ENCODE assay signal across 28 cellular contexts in the genomic region with DNA sequence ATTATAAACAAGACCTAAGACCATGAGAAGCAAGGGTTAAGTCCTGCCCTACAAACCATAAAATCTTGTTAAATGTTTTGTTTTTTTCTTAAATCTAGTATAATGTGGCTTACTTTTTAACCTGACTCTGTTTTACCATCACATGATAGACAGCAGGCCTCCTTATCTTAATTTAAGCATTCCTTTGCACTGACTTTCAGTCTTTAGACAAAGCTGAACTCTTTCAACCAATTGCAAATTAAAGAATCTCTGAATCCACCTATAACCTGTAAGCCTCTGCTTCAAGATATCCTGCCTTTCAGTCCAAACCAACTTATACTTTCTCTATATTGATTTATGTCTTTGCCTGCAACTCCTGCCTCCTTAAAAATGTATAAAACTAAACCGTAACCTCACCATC.
"Had no signal": no experiment of that assay in that cellular context is flagged by ENCODE, and none has a peak within 500 bp of the region (broad histone marks: within the 10 kb centered on the region; RNA-seq: fewer than 3 reads in every experiment).

No MANE protein-coding gene starts in this region.

- H3K9me3 ChIP-seq: body of pancreas, esophagus squamous epithelium, gastrocnemius medialis, stomach, thyroid gland, upper lobe of left lung, vagina had no signal

- H3K79me2 ChIP-seq: parathyroid adenoma had no signal

- DNase-seq: activated CD4-positive, alpha-beta memory T cell treated with anti-CD3 and anti-CD28 coated beads, Interleukin-2, amount 10 ng/mL, durations not matched to agents 7 days and 5 days; activated CD4-positive, alpha-beta T cell treated with anti-CD3 and anti-CD28 coated beads for 1 hour; activated CD4-positive, alpha-beta T cell treated with anti-CD3 and anti-CD28 coated beads, Interleukin-2, amount 10 ng/mL, durations not matched to agents 7 days and 5 days; activated naive CD8-positive, alpha-beta T cell treated with anti-CD3 and anti-CD28 coated beads, Interleukin-2, amount 50 U/mL, for 24 hours; activated T-cell treated with anti-CD3 and anti-CD28 coated beads, Interleukin-2, amount 50 U/mL, for 4 hours; amygdala; body of pancreas; esophagus squamous epithelium; gastrocnemius medialis; glutamatergic neuron; islet precursor cell; left cardiac atrium; left ventricle myocardium superior; naive B cell; nucleus accumbens; right cardiac atrium; stimulated activated CD4-positive, alpha-beta T cell treated with anti-CD3 and anti-CD28 coated beads, Interleukin-15, amount 100 ng/mL, for 24 hours; stimulated activated CD4-positive, alpha-beta T cell treated with anti-CD3 and anti-CD28 coated beads, Interleukin-2, amount 100 ng/mL, for 24 hours; stimulated activated naive B cell treated with anti-CD40 and anti-IgM and Interleukin-4, amounts not matched to agents 10 μg/mL and 1 μg/mL and 100 μg/mL, for 72 hours; stomach; T-helper 2 cell; thyroid gland; upper lobe of left lung had no signal

- ATAC-seq: activated naive CD8-positive, alpha-beta T cell treated with anti-CD3 and anti-CD28 coated beads, Interleukin-2, amount 50 U/mL, for 24 hours; activated T-cell treated with anti-CD3 and anti-CD28 coated beads, Interleukin-2, amount 50 U/mL, for 4 hours; body of pancreas; gastrocnemius medialis; left ventricle myocardium superior; right cardiac atrium; stimulated activated naive B cell treated with anti-CD40 and anti-IgM and Interleukin-4, amounts not matched to agents 10 μg/mL and 1 μg/mL and 100 μg/mL, for 72 hours; WTC11 had no signal

- H3K27ac ChIP-seq: body of pancreas, coronary artery, epithelial cell of prostate, esophagus squamous epithelium, gastrocnemius medialis, parathyroid adenoma, stomach, thyroid gland, upper lobe of left lung, vagina had no signal

- H3K27me3 ChIP-seq: body of pancreas, gastrocnemius medialis, thyroid gland, upper lobe of left lung, vagina had no signal

- H2AFZ ChIP-seq: parathyroid adenoma had no signal

- H3K4me3 ChIP-seq: body of pancreas, coronary artery, esophagus squamous epithelium, gastrocnemius medialis, stomach, thyroid gland, upper lobe of left lung, vagina had no signal

- H3K4me1 ChIP-seq: body of pancreas, esophagus squamous epithelium, gastrocnemius medialis, parathyroid adenoma, stomach, thyroid gland, upper lobe of left lung, vagina had no signal

- H3K36me3 ChIP-seq: esophagus squamous epithelium, gastrocnemius medialis, stomach, thyroid gland, upper lobe of left lung, vagina had no signal
